In genomic region chrX:78092296-78092695, GRCh38 we compare ENCODE assay signal across 9 cellular contexts. TPM values are rescaled to one million over a fixed set of nuclear protein-coding genes. Genes with fewer than 3 reads are reported as not detected.
DNase-seq lines count a peak whose midpoint lies in the region; ATAC-seq and TF ChIP-seq lines count a peak whose summit lies in the region.
"Had no signal": no experiment of that assay in that cellular context is flagged by ENCODE, and none has a peak within 500 bp of the region (broad histone marks: within the 10 kb centered on the region; RNA-seq: fewer than 3 reads in every experiment).

No MANE protein-coding gene starts in this region.

- no peak overlapping the region for H4K91ac ChIP-seq in mesenchymal stem cell (ENCODE audit: low read length)

- no peaks in the 10 kb centered on the region for H4K20me1 ChIP-seq in DOHH2 (ENCODE audit: control insufficient read depth, insufficient read depth, low read depth, low read length)

- H3K4me1 ChIP-seq in DOHH2 (ENCODE audit: control insufficient read depth, low read length) (no peaks in the 10 kb centered on the region), mesenchymal stem cell (ENCODE audit: control insufficient read depth, insufficient read depth, low read depth, low read length) (no peaks in the 10 kb centered on the region)

- peak overlapping the region; percentile 36 for H3K9ac ChIP-seq in mesenchymal stem cell (ENCODE audit: low read length)

- H3K9me3 ChIP-seq in DOHH2 (ENCODE audit: control insufficient read depth, insufficient read depth, low read length) (no peaks in the 10 kb centered on the region), mesenchymal stem cell (ENCODE audit: control insufficient read depth, low read length) (peaks cover 4% of the 10 kb centered on the region)

- DNase-seq in activated naive CD8-positive, alpha-beta T cell treated with anti-CD3 and anti-CD28 coated beads for 36 hours = peak; percentile 4
- DNase-seq in mesenchymal stem cell (peak; percentile 71), NCI-H187 treated with DMSO at 0.1 percent for 48 hours (lab: John Stamatoyannopoulos, UW) (no peak), NCI-H446 treated with DMSO at 0.1 percent for 48 hours (lab: John Stamatoyannopoulos, UW) (no peak), KG1 (lab: John Stamatoyannopoulos, UW) (no peak)

- 5% methylated on average over 2 of the region's 2 CpGs for WGBS in mesenchymal stem cell

- H2AFZ ChIP-seq in mesenchymal stem cell (ENCODE audit: low read depth, low read length) = no peak overlapping the region

- H2BK5ac ChIP-seq in mesenchymal stem cell (ENCODE audit: low read depth, low read length, poor library complexity, severe bottlenecking) = no peak overlapping the region

- H3K27ac Mint-ChIP-seq in activated naive CD8-positive, alpha-beta T cell treated with anti-CD3 and anti-CD28 coated beads for 36 hours = no peak overlapping the region
- H3K27ac Mint-ChIP-seq: natural killer cell treated with Interleukin-12 subunit alpha and Interleukin-12 subunit beta and Interleukin-15 and Interleukin-18, amount 100 ng/mL, for 72 hours had no signal

- ATAC-seq in GM19372 (IDR thresholded peaks at IDR 0.05; ENCODE audit: low read depth, unreplicated experiment) (peak; percentile 74), HG03439 (IDR thresholded peaks at IDR 0.05; ENCODE audit: unreplicated experiment) (peak; percentile 97)

- H3F3A ChIP-seq in DOHH2 (ENCODE audit: control insufficient read depth, insufficient read depth) = no peaks in the 10 kb centered on the region

- peaks cover 1% of the 10 kb centered on the region for H3K36me3 Mint-ChIP-seq in activated naive CD8-positive, alpha-beta T cell treated with anti-CD3 and anti-CD28 coated beads for 36 hours
- H3K36me3 Mint-ChIP-seq: natural killer cell treated with Interleukin-12 subunit alpha and Interleukin-12 subunit beta and Interleukin-15 and Interleukin-18, amount 100 ng/mL, for 72 hours had no signal

- H2BK12ac ChIP-seq in mesenchymal stem cell (ENCODE audit: low read length in 2 of 2) = peak overlapping the region in 1 of 2 experiments; percentile 40

- H3K79me2 ChIP-seq in DOHH2 (ENCODE audit: control insufficient read depth, low read length) = no peaks in the 10 kb centered on the region

- H3K27ac ChIP-seq in DOHH2 (ENCODE audit: low read depth, low read length) (no peak overlapping the region), mesenchymal stem cell (ENCODE audit: low read length, poor library complexity, severe bottlenecking) (no peak overlapping the region)

- H3K79me1 ChIP-seq in mesenchymal stem cell (replicated peaks; ENCODE audit: low read length, poor library complexity, severe bottlenecking) = no peaks in the 10 kb centered on the region

- no peak overlapping the region for H3K4ac ChIP-seq in mesenchymal stem cell (ENCODE audit: low read depth in 1 of 2, low read length in 2 of 2)

- H3K4me3 Mint-ChIP-seq in activated naive CD8-positive, alpha-beta T cell treated with anti-CD3 and anti-CD28 coated beads for 36 hours = no peak overlapping the region
- H3K4me3 Mint-ChIP-seq: natural killer cell treated with Interleukin-12 subunit alpha and Interleukin-12 subunit beta and Interleukin-15 and Interleukin-18, amount 100 ng/mL, for 72 hours had no signal

- H3K4me3 ChIP-seq in DOHH2 (ENCODE audit: low read length) (no peak overlapping the region), mesenchymal stem cell (ENCODE audit: insufficient read depth in 1 of 2, low read depth in 1 of 2, low read length in 2 of 2) (no peak overlapping the region)

- H3K9me3 Mint-ChIP-seq in activated naive CD8-positive, alpha-beta T cell treated with anti-CD3 and anti-CD28 coated beads for 36 hours = peaks cover 3% of the 10 kb centered on the region
- H3K9me3 Mint-ChIP-seq: natural killer cell treated with Interleukin-12 subunit alpha and Interleukin-12 subunit beta and Interleukin-15 and Interleukin-18, amount 100 ng/mL, for 72 hours had no signal

- peak overlapping the region in 1 of 2 experiments; percentile 46 for H3K18ac ChIP-seq in mesenchymal stem cell (ENCODE audit: low read depth in 1 of 2, low read length in 2 of 2)

- no peak overlapping the region for H3K23ac ChIP-seq in mesenchymal stem cell (ENCODE audit: low read length in 2 of 2)

- no peaks in the 10 kb centered on the region for H3K27me3 Mint-ChIP-seq in activated naive CD8-positive, alpha-beta T cell treated with anti-CD3 and anti-CD28 coated beads for 36 hours

- peaks cover 4% of the 10 kb centered on the region for H3K4me1 Mint-ChIP-seq in activated naive CD8-positive, alpha-beta T cell treated with anti-CD3 and anti-CD28 coated beads for 36 hours

- peak overlapping the region; percentile 48 for H2BK15ac ChIP-seq in mesenchymal stem cell (ENCODE audit: low read depth, poor library complexity, severe bottlenecking)

- H3K36me3 ChIP-seq in DOHH2 (ENCODE audit: control insufficient read depth, low read length) (no peaks in the 10 kb centered on the region), mesenchymal stem cell (ENCODE audit: control insufficient read depth in 1 of 2, insufficient read depth in 2 of 2, low read depth in 1 of 2, low read length in 2 of 2) (no peaks in the 10 kb centered on the region)

- H3K4me2 ChIP-seq in DOHH2 (ENCODE audit: low read length) (no peak overlapping the region), mesenchymal stem cell (ENCODE audit: low read length, poor library complexity, severe bottlenecking) (no peak overlapping the region)

- H2AK5ac ChIP-seq in mesenchymal stem cell (ENCODE audit: low read length, severe bottlenecking) = no peak overlapping the region

- no peaks in the 10 kb centered on the region for H3K27me3 ChIP-seq in DOHH2 (ENCODE audit: control insufficient read depth, low read length)
- H3K27me3 ChIP-seq in mesenchymal stem cell (ENCODE audit: control insufficient read depth in 1 of 2, insufficient read depth in 1 of 2, low read length in 2 of 2) = peaks cover 0 to 6% of the 10 kb centered on the region in 2 experiments

- no peak overlapping the region for H3K14ac ChIP-seq in mesenchymal stem cell (ENCODE audit: low read length in 2 of 2)

- peak; percentile 38 for TF ChIP-seq CTCF in DOHH2 (IDR thresholded peaks at IDR 0.05; ENCODE audit: low read depth, low read length, poor library complexity, severe bottlenecking)

- no peak overlapping the region for H2BK120ac ChIP-seq in mesenchymal stem cell (ENCODE audit: low read depth, low read length)

- peak overlapping the region; percentile 23 for H4K8ac ChIP-seq in mesenchymal stem cell (ENCODE audit: low read length)

- no peaks in the 10 kb centered on the region for H3K9me2 ChIP-seq in DOHH2 (replicated peaks; ENCODE audit: control insufficient read depth, low read length)

RNA-seq across cellular contexts. Expression of gene PGK1, which starts 11.8 kb away (rescaled TPM):
- 1,000 to 10,000 TPM; 1,246 to 1,264 TPM for total RNA-seq in activated naive CD8-positive, alpha-beta T cell treated with anti-CD3 and anti-CD28 coated beads for 36 hours
- 158 TPM for polyA plus RNA-seq in mesenchymal stem cell (2013, experiment 1 of 2)
- 172 TPM for polyA plus RNA-seq in mesenchymal stem cell (2013, experiment 2 of 2)

RNA-seq across cellular contexts. Expression of gene TAF9B, which starts 47.2 kb away (rescaled TPM):
- 10 to 100 TPM; 19.6 to 20.9 TPM for total RNA-seq in activated naive CD8-positive, alpha-beta T cell treated with anti-CD3 and anti-CD28 coated beads for 36 hours
- polyA plus RNA-seq in mesenchymal stem cell (2013, experiment 1 of 2) = 16.3 TPM
- 16.6 TPM for polyA plus RNA-seq in mesenchymal stem cell (2013, experiment 2 of 2)

Comparison
In these comparisons a context has a peak if more than half of its experiments do, and no peak if none do; other contexts are left out.
1. DNase-seq: peak in activated naive CD8-positive, alpha-beta T cell treated with anti-CD3 and anti-CD28 coated beads for 36 hours (single experiment) and mesenchymal stem cell (single experiment); none in NCI-H187 treated with DMSO at 0.1 percent for 48 hours (single experiment), NCI-H446 treated with DMSO at 0.1 percent for 48 hours (single experiment) and KG1 (single experiment).